Comparison of ENCODE assay signal across 25 cellular contexts in genomic region chr3:192490720-192491119, GRCh38.
DNase-seq lines count a peak whose midpoint lies in the region; ATAC-seq, FAIRE-seq and TF ChIP-seq lines count a peak whose summit lies in the region.
"Had no signal": no experiment of that assay in that cellular context is flagged by ENCODE, and none has a peak within 500 bp of the region (broad histone marks: within the 10 kb centered on the region; RNA-seq: fewer than 3 reads in every experiment).

No MANE protein-coding gene starts in this region.

- H3K9ac ChIP-seq in HepG2 (ENCODE audit: insufficient read depth, low read depth, low read length), result no peak overlapping the region
- H3K9ac ChIP-seq: BLaER1 treated with 17β-estradiol and CSF1 and Interleukin-3, amounts not matched to agents 10 nM and 100 nM had no signal

- TF ChIP-seq CTCF in right atrium auricular region (IDR thresholded peaks at IDR 0.05), result no peak
- no peak for TF ChIP-seq CTCF in left ventricle myocardium inferior (IDR thresholded peaks at IDR 0.05; ENCODE audit: borderline replicate concordance)
- TF ChIP-seq CTCF in HepG2 (CRISPR knock-in tag; IDR thresholded peaks at IDR 0.05), result no peak
- TF ChIP-seq CTCF in right lobe of liver (IDR thresholded peaks at IDR 0.05), result no peak
- no peak for TF ChIP-seq CTCF in fibroblast of mammary gland (conservative IDR thresholded peaks at IDR 0.05; ENCODE audit: control insufficient read depth, insufficient read depth, low read depth, low read length)

- POLR2A ChIA-PET in HepG2 (lab: Yijun Ruan, JAX), result no interaction called here

- H3K9me3 ChIP-seq in right atrium auricular region (no peaks in the 10 kb centered on the region), left ventricle myocardium inferior (replicated peaks) (no peaks in the 10 kb centered on the region), right cardiac atrium (ENCODE audit: control insufficient read depth, low read length) (no peaks in the 10 kb centered on the region), HepG2 (ENCODE audit: low read length) (no peaks in the 10 kb centered on the region), right lobe of liver (no peaks in the 10 kb centered on the region)
- H3K9me3 ChIP-seq: A549; BLaER1 treated with 17β-estradiol and CSF1 and Interleukin-3, amounts not matched to agents 10 nM and 100 nM; Caco-2 had no signal

- H3K27me3 ChIP-seq in right atrium auricular region (no peaks in the 10 kb centered on the region), left ventricle myocardium inferior (ENCODE audit: low read depth) (no peaks in the 10 kb centered on the region), right cardiac atrium (ENCODE audit: control insufficient read depth, insufficient read depth) (no peaks in the 10 kb centered on the region), HepG2 (ENCODE audit: control insufficient read depth in 1 of 2, insufficient read depth in 2 of 2, low read length in 2 of 2) (no peaks in the 10 kb centered on the region), right lobe of liver (peaks cover 0 to 4% of the 10 kb centered on the region in 2 donors)
- H3K27me3 ChIP-seq: BLaER1 treated with 17β-estradiol and CSF1 and Interleukin-3, amounts not matched to agents 10 nM and 100 nM had no signal

- intact Hi-C loops in Right ventricle myocardium inferior (cut with DNase I), result no loop called here
- intact Hi-C loops in left ventricle myocardium inferior (cut with micrococcal nuclease), result no loop called here
- intact Hi-C loops in right cardiac atrium (cut with DNase I), result no loop called here
- intact Hi-C loops in HepG2 (cut with micrococcal nuclease; ENCODE audit: unreplicated experiment), result no loop called here
- intact Hi-C loops in right lobe of liver (cut with DNase I), result no loop called here

- CTCF ChIA-PET in HepG2 (lab: Yijun Ruan, JAX; ENCODE audit: low intra/inter-chr PET ratio, low total read pairs), result no interaction called here

- no peak for DNase-seq in Right ventricle myocardium inferior (ENCODE audit: missing footprints)
- no peak for DNase-seq in right atrium auricular region (ENCODE audit: low spot score)
- DNase-seq in left ventricle myocardium inferior, result no peak
- DNase-seq in right cardiac atrium, result no peak
- DNase-seq in HepG2 (ENCODE audit: low spot score), result no peak
- DNase-seq in right lobe of liver, result no peak
- DNase-seq in fibroblast of mammary gland (ENCODE audit: low read depth), result peak; percentile 33
- DNase-seq in DMS53 (lab: John Stamatoyannopoulos, UW), result no peak
- DNase-seq: AML-193; Caco-2; Calu3; CD4-positive, alpha-beta T cell; CD8-positive, alpha-beta T cell; DMS79; DND-41; EL; GDM1 had no signal

- in situ Hi-C loops in HepG2 (cut with HindIII; ENCODE audit: extremely low pct_ligation_motif_present, low pct_unique_long_range_greater_than_20kb), result no loop called here

- TF ChIP-seq RAD21 in HepG2 (CRISPR knock-in tag; IDR thresholded peaks at IDR 0.05), result no peak

- 76% methylated on average over 4 of the region's 4 CpGs for WGBS in right cardiac atrium
- WGBS in HepG2 (ENCODE audit: low lambda C conversion rate), result 21% methylated on average over 4 of the region's 4 CpGs
- 64% methylated on average over 4 of the region's 4 CpGs for WGBS in right lobe of liver (ENCODE audit: insufficient coverage, low coverage, low lambda C conversion rate, missing lambda C conversion rate)

- ATAC-seq in Right ventricle myocardium inferior (peak; percentile 22), right cardiac atrium (no peak), HepG2 (no peak), right lobe of liver (no peak)
- ATAC-seq: A549; CD8-positive, alpha-beta T cell; GM12878 had no signal

- TF ChIP-seq POLR2A in HepG2 (IDR thresholded peaks at IDR 0.05; ENCODE audit: insufficient read depth in 1 of 2, low read depth in 2 of 2, low read length in 2 of 2), result no peak
- no peak for TF ChIP-seq POLR2A in right lobe of liver (IDR thresholded peaks at IDR 0.05)

- H4K20me1 ChIP-seq in HepG2 (ENCODE audit: insufficient read depth, low read length), result no peaks in the 10 kb centered on the region
- H4K20me1 ChIP-seq: BLaER1 treated with 17β-estradiol and CSF1 and Interleukin-3, amounts not matched to agents 10 nM and 100 nM had no signal

- H2AFZ ChIP-seq in HepG2 (ENCODE audit: low read length), result no peak overlapping the region

- BruUV-seq in HepG2 (replicated peaks; lab: Mats Ljungman, UMichigan), result no TSS peak

- no peak for FAIRE-seq in HepG2 (lab: Jason Lieb, UNC)
- FAIRE-seq: A549, D721Med, GM12878, GM12892, GM18507 had no signal

- TF ChIP-seq EP300 in HepG2 (IDR thresholded peaks at IDR 0.05; ENCODE audit: low read depth in 2 of 2, low read length in 2 of 2) (no peak), HepG2 (CRISPR knock-in tag; IDR thresholded peaks at IDR 0.05; ENCODE audit: borderline replicate concordance) (no peak)

- H3K79me2 ChIP-seq in HepG2 (ENCODE audit: insufficient read depth, low read length), result no peaks in the 10 kb centered on the region

- H3K4me2 ChIP-seq in HepG2 (ENCODE audit: low read depth, low read length), result no peak overlapping the region
- H3K4me2 ChIP-seq: A549; BLaER1 treated with 17β-estradiol and CSF1 and Interleukin-3, amounts not matched to agents 10 nM and 100 nM had no signal

- H3K27ac ChIP-seq in right atrium auricular region (peak overlapping the region in 1 of 2 donors; percentile 74), left ventricle myocardium inferior (replicated peaks) (peak overlapping the region; percentile 64), right cardiac atrium (ENCODE audit: low read length) (no peak overlapping the region), HepG2 (ENCODE audit: extremely low read length, insufficient read depth, low read length) (no peak overlapping the region), right lobe of liver (no peak overlapping the region)
- H3K27ac ChIP-seq: 22Rv1; A549; BLaER1 treated with 17β-estradiol and CSF1 and Interleukin-3, amounts not matched to agents 10 nM and 100 nM; C4-2B had no signal

- H3K4me1 ChIP-seq in right atrium auricular region (peaks cover 0 to 30% of the 10 kb centered on the region in 2 donors), left ventricle myocardium inferior (peaks cover 77% of the 10 kb centered on the region), right cardiac atrium (ENCODE audit: control insufficient read depth, insufficient read depth, low read length) (no peaks in the 10 kb centered on the region), HepG2 (ENCODE audit: insufficient read depth, low read length) (no peaks in the 10 kb centered on the region), right lobe of liver (no peaks in the 10 kb centered on the region)
- H3K4me1 ChIP-seq: A549, Caco-2 had no signal

- no peaks in the 10 kb centered on the region for H3K36me3 ChIP-seq in right atrium auricular region
- no peaks in the 10 kb centered on the region for H3K36me3 ChIP-seq in left ventricle myocardium inferior
- H3K36me3 ChIP-seq in HepG2 (replicated peaks in 1 of 2; ENCODE audit: control insufficient read depth in 1 of 2, insufficient read depth in 2 of 2, low read length in 2 of 2), result no peaks in the 10 kb centered on the region
- H3K36me3 ChIP-seq in right lobe of liver, result no peaks in the 10 kb centered on the region
- H3K36me3 ChIP-seq: BLaER1 treated with 17β-estradiol and CSF1 and Interleukin-3, amounts not matched to agents 10 nM and 100 nM had no signal

- no peak overlapping the region for H3K4me3 ChIP-seq in right atrium auricular region
- no peak overlapping the region for H3K4me3 ChIP-seq in left ventricle myocardium inferior
- H3K4me3 ChIP-seq in right cardiac atrium (ENCODE audit: low read length), result no peak overlapping the region
- H3K4me3 ChIP-seq in HepG2 (replicated peaks in 1 of 3; ENCODE audit: insufficient read depth in 1 of 3, low read depth in 2 of 3, low read length in 3 of 3), result no peak overlapping the region
- no peak overlapping the region for H3K4me3 ChIP-seq in right lobe of liver
- no peak overlapping the region for H3K4me3 ChIP-seq in fibroblast of mammary gland (ENCODE audit: control insufficient read depth, low read depth, low read length)
- H3K4me3 ChIP-seq: A549; BLaER1 treated with 17β-estradiol and CSF1 and Interleukin-3, amounts not matched to agents 10 nM and 100 nM; GM12878 had no signal

TF ChIP-seq in HepG2, 621 proteins besides CTCF, POLR2A, EP300 and RAD21:
- no peak for TF ChIP-seq ELF3 (CRISPR knock-in tag; IDR thresholded peaks at IDR 0.05)
- TF ChIP-seq CREB1 (IDR thresholded peaks at IDR 0.05), result peak; percentile 46; the same call in 1 of the 2 replicates
- TF ChIP-seq CREB1 (CRISPR knock-in tag; IDR thresholded peaks at IDR 0.05), result no peak
